12 cellular contexts compared by ENCODE assay signal in genomic region chr6:34793877-34794276, GRCh38. TPM values are rescaled to one million over a fixed set of nuclear protein-coding genes. Genes with fewer than 3 reads are reported as not detected.
DNase-seq lines count a peak whose midpoint lies in the region; ATAC-seq, FAIRE-seq and TF ChIP-seq lines count a peak whose summit lies in the region.
"Had no signal": no experiment of that assay in that cellular context is flagged by ENCODE, and none has a peak within 500 bp of the region (broad histone marks: within the 10 kb centered on the region; RNA-seq: fewer than 3 reads in every experiment).

No MANE protein-coding gene starts in this region.

- no TSS peak for BruUV-seq in K562 (replicated peaks; lab: Mats Ljungman, UMichigan)

- 95% methylated on average over 6 of the region's 6 CpGs for WGBS in K562 (ENCODE audit: insufficient coverage, low coverage, missing lambda C conversion rate)

- no peak overlapping the region for H3K4me3 ChIP-seq in MM.1S (ENCODE audit: low read length)
- peak overlapping the region; percentile 68 for H3K4me3 ChIP-seq in K562

- TF ChIP-seq EP300 in K562 (IDR thresholded peaks at IDR 0.05; ENCODE audit: low read length) = no peak

- no peak overlapping the region for H3K27ac ChIP-seq in MM.1S (ENCODE audit: low read length)
- no peak overlapping the region for H3K27ac ChIP-seq in K562 (ENCODE audit: extremely low read depth, low read depth, low read length)
- H3K27ac ChIP-seq: foreskin keratinocyte had no signal

- no peaks in the 10 kb centered on the region for H3K9me3 Mint-ChIP-seq in activated T-cell treated with anti-CD3 and anti-CD28 coated beads, Interleukin-2, amount 50 U/mL, for 72 hours
- no peaks in the 10 kb centered on the region for H3K9me3 Mint-ChIP-seq in osteocyte (ENCODE audit: unreplicated experiment)

- intact Hi-C loops in K562 (cut with micrococcal nuclease) = loop anchor here (5.0 to 10.0 kb wide), 4 partner anchors 68 to 171 kb away; partner anchors contain the start of gene ILRUN

- H3K36me3 Mint-ChIP-seq in activated T-cell treated with anti-CD3 and anti-CD28 coated beads, Interleukin-2, amount 50 U/mL, for 72 hours (ENCODE audit: insufficient read depth in 2 of 2) = peaks cover 5 to 7% of the 10 kb centered on the region in 2 donors
- no peaks in the 10 kb centered on the region for H3K36me3 Mint-ChIP-seq in osteocyte (ENCODE audit: unreplicated experiment)

- H3F3A ChIP-seq in MM.1S (ENCODE audit: insufficient read depth, low read length) = peaks cover 9% of the 10 kb centered on the region

- H3K27me3 ChIP-seq in MM.1S (replicated peaks; ENCODE audit: insufficient read depth, low read length) (no peaks in the 10 kb centered on the region), K562 (ENCODE audit: control insufficient read depth in 2 of 2, insufficient read depth in 2 of 2, low read length in 2 of 2) (no peaks in the 10 kb centered on the region)
- H3K27me3 ChIP-seq: foreskin keratinocyte had no signal

- no peaks in the 10 kb centered on the region for H3K27me3 Mint-ChIP-seq in activated T-cell treated with anti-CD3 and anti-CD28 coated beads, Interleukin-2, amount 50 U/mL, for 72 hours (ENCODE audit: low read depth)
- H3K27me3 Mint-ChIP-seq in osteocyte (ENCODE audit: unreplicated experiment) = no peaks in the 10 kb centered on the region

- ATAC-seq in activated T-cell treated with anti-CD3 and anti-CD28 coated beads, Interleukin-2, amount 50 U/mL, for 72 hours (replicated peaks in 1 of 2) = no peak
- no peak for ATAC-seq in K562
- no peak for ATAC-seq in activated CD4-positive, CD25-positive, alpha-beta regulatory T cell treated with anti-CD3 and anti-CD28 coated beads, Interleukin-2, amount 50 U/mL, for 24 hours
- ATAC-seq: foreskin keratinocyte had no signal

- no peaks in the 10 kb centered on the region for H3K9me1 ChIP-seq in K562 (ENCODE audit: control insufficient read depth, insufficient read depth, low read length)

- peaks cover 33% of the 10 kb centered on the region for H3K4me1 Mint-ChIP-seq in activated T-cell treated with anti-CD3 and anti-CD28 coated beads, Interleukin-2, amount 50 U/mL, for 72 hours (ENCODE audit: low read depth)
- H3K4me1 Mint-ChIP-seq in osteocyte (ENCODE audit: unreplicated experiment) = peaks cover 31% of the 10 kb centered on the region

- CTCF ChIA-PET in K562 (lab: Yijun Ruan, JAX; ENCODE audit: low intra/inter-chr PET ratio) = interaction anchor here (0.7 kb wide), 1 partner anchor 129 kb away, joined by 4 read pairs; no protein-coding TSS in a partner anchor

- peaks cover 67% of the 10 kb centered on the region for H3K79me2 ChIP-seq in MM.1S (ENCODE audit: low read length)
- H3K79me2 ChIP-seq in K562 (ENCODE audit: control insufficient read depth, insufficient read depth, low read length) = peaks cover 65% of the 10 kb centered on the region

- H3K9me3 ChIP-seq in MM.1S (replicated peaks; ENCODE audit: insufficient read depth, low read length) (no peaks in the 10 kb centered on the region), K562 (replicated peaks; ENCODE audit: control insufficient read depth, insufficient read depth, low read depth, low read length) (no peaks in the 10 kb centered on the region)

- TF ChIP-seq CTCF in MM.1S (IDR thresholded peaks at IDR 0.05; ENCODE audit: low read length) (no peak), K562 (IDR thresholded peaks at IDR 0.05 in 2 of 3, conservative IDR thresholded peaks at IDR 0.05 in 1 of 3; ENCODE audit: insufficient read depth in 2 of 3, low read depth in 1 of 3, low read length in 3 of 3) (no peak), osteocyte (IDR thresholded peaks at IDR 0.05) (no peak)

- DNase-seq in activated T-cell treated with anti-CD3 and anti-CD28 coated beads, Interleukin-2, amount 50 U/mL, for 72 hours = no peak
- no peak for DNase-seq in activated T-cell treated with anti-CD3 and anti-CD28 coated beads, Interleukin-2, amount 50 U/mL, for 48 hours
- DNase-seq in MM.1S (no peak), K562 (ENCODE audit: extremely low read depth in 1 of 4, low spot score in 3 of 4) (no peak), osteocyte (ENCODE audit: extremely low spot score, unreplicated experiment) (no peak), NCI-H526 treated with DMSO at 0.1 percent for 48 hours (lab: John Stamatoyannopoulos, UW) (no peak), erythroblast (lab: John Stamatoyannopoulos, UW) (no peak)
- DNase-seq: effector memory CD4-positive, alpha-beta T cell; foreskin keratinocyte; mammary epithelial cell; NK-92 treated with Interleukin-12 subunit alpha and Interleukin-12 subunit beta, amount 100 ng/mL, for 24 hours had no signal

- POLR2A ChIA-PET in K562 (lab: Yijun Ruan, JAX) = interaction anchor here (0.7 to 4.7 kb wide), 2 partner anchors 12 to 323 kb away, joined by 3 to 56 read pairs; no protein-coding TSS in a partner anchor

- H4K20me1 ChIP-seq in MM.1S (ENCODE audit: insufficient read depth, low read length) = no peaks in the 10 kb centered on the region; the same call in 1 of the 2 replicates
- no peaks in the 10 kb centered on the region for H4K20me1 ChIP-seq in K562 (replicated peaks; ENCODE audit: control insufficient read depth, insufficient read depth, low read length)

- no peaks in the 10 kb centered on the region for H3K9me2 ChIP-seq in MM.1S (replicated peaks; ENCODE audit: insufficient read depth, low read length)

- no peaks in the 10 kb centered on the region for H3K36me3 ChIP-seq in MM.1S (replicated peaks; ENCODE audit: insufficient read depth, low read length)
- H3K36me3 ChIP-seq in K562 (ENCODE audit: control insufficient read depth, insufficient read depth, low read length) = peaks cover 3% of the 10 kb centered on the region; the same call in 1 of the 3 replicates

- no peak for TF ChIP-seq RAD21 in K562 (CRISPR knock-in tag; conservative IDR thresholded peaks at IDR 0.05 in 1 of 2, IDR thresholded peaks at IDR 0.05 in 1 of 2)

- peak overlapping the region; percentile 57; the same call in 1 of the 2 replicates for H3K4me2 ChIP-seq in MM.1S (ENCODE audit: low read depth, low read length)
- H3K4me2 ChIP-seq in K562 (ENCODE audit: insufficient read depth, low read length) = peak overlapping the region; percentile 90; the same call in 1 of the 2 replicates

- no peak overlapping the region for H2AFZ ChIP-seq in MM.1S (ENCODE audit: low read length)
- H2AFZ ChIP-seq in K562 (ENCODE audit: low read depth, low read length) = no peak overlapping the region

- 0 out of 2 replicates have a peak, but pooled peaks cover 3% of the 10 kb centered on the region for H3K4me1 ChIP-seq in MM.1S (ENCODE audit: low read length)
- H3K4me1 ChIP-seq in K562 (replicated peaks in 1 of 2; ENCODE audit: control insufficient read depth in 2 of 2, insufficient read depth in 2 of 2, low read length in 2 of 2) = peaks cover 12 to 14% of the 10 kb centered on the region in 2 experiments; a peak in 3 of 5 replicates
- H3K4me1 ChIP-seq: foreskin keratinocyte had no signal

- in situ Hi-C loops in K562 (cut with MboI) = no loop called here

- peak overlapping the region; percentile 57 for H3K27ac Mint-ChIP-seq in activated T-cell treated with anti-CD3 and anti-CD28 coated beads, Interleukin-2, amount 50 U/mL, for 72 hours
- peak overlapping the region; percentile 18 for H3K27ac Mint-ChIP-seq in osteocyte (ENCODE audit: unreplicated experiment)

- FAIRE-seq in K562 (lab: Jason Lieb, UNC) = no peak

- TF ChIP-seq POLR2A in K562 (conservative IDR thresholded peaks at IDR 0.05) (no peak), erythroblast (IDR thresholded peaks at IDR 0.05; ENCODE audit: low read length) (no peak)

- H3K4me3 Mint-ChIP-seq in activated T-cell treated with anti-CD3 and anti-CD28 coated beads, Interleukin-2, amount 50 U/mL, for 72 hours = peak overlapping the region; percentile 94 to 96
- peak overlapping the region; percentile 89 for H3K4me3 Mint-ChIP-seq in osteocyte (ENCODE audit: unreplicated experiment)

- H3K9ac ChIP-seq in MM.1S (ENCODE audit: low read length) (no peak overlapping the region), K562 (ENCODE audit: insufficient read depth in 1 of 2, low read depth in 2 of 2, low read length in 2 of 2) (peak overlapping the region in 1 of 2 experiments; percentile 98; a peak in 1 of 4 replicates)

RNA-seq across cellular contexts. Expression of gene BLTP3A, which starts 2.0 kb away (rescaled TPM):
- total RNA-seq in activated T-cell treated with anti-CD3 and anti-CD28 coated beads, Interleukin-2, amount 50 U/mL, for 72 hours = 10 to 100 TPM; 22.1 to 25.3 TPM
- 63.2 and 83.7 TPM in 2 replicates for total RNA-seq in K562 (2011; cell fraction: chromatin; rRNA removed; ENCODE audit: low replicate concordance)
- 35.0 and 36.8 TPM in 2 replicates for total RNA-seq in K562 (2011; cell fraction: nucleolus; rRNA removed)
- 39.5 and 45.3 TPM in 2 replicates for total RNA-seq in K562 (2011; cell fraction: nucleoplasm; rRNA removed)
- total RNA-seq in K562 (2014; rRNA removed) (14.8 and 16.7 TPM in 2 replicates), K562 (2014; rRNA removed; fragmentation: Illumina TruSeq; extraction: Trizol) (21.5 and 24.6 TPM in 2 replicates), K562 (2015; rRNA removed; fragmentation: Illumina TruSeq; extraction: Trizol) (13.3 and 14.0 TPM in 2 replicates), K562 (2021) (30.2 and 34.6 TPM in 2 replicates), osteocyte (18.4 and 20.0 TPM in 2 replicates)
- polyA plus RNA-seq in K562 (2011; rRNA removed) (29.3 and 33.0 TPM in 2 replicates), K562 (2014; fragmentation: Illumina TruSeq; extraction: Trizol) (26.6 and 27.2 TPM in 2 replicates), K562 (2014; fragmentation: Nextera tagmentation; extraction: Ambion mirVana) (1 to 10 TPM; 7.5 to 7.7 TPM), K562 (2014; rRNA removed) (15.5 and 17.9 TPM in 2 replicates)
- 23.9 and 26.2 TPM in 2 replicates for polyA plus RNA-seq in K562 (2011; cell fraction: cytosol; rRNA removed)
- 16.4 and 18.6 TPM in 2 replicates for polyA plus RNA-seq in K562 (2011; cell fraction: nucleus; rRNA removed)
- polyA plus RNA-seq in K562 (2012) = 12.0 and 23.2 TPM in 2 replicates
- 62.1 and 71.6 TPM in 2 replicates for polyA minus RNA-seq in K562 (2011; rRNA and poly(A)+ RNA removed)
- polyA minus RNA-seq in K562 (2011; cell fraction: cytosol; rRNA and poly(A)+ RNA removed) = 38.1 and 38.5 TPM in 2 replicates
- 14.1 and 23.9 TPM in 2 replicates for polyA minus RNA-seq in K562 (2011; cell fraction: nucleus; rRNA and poly(A)+ RNA removed)

RNA-seq across cellular contexts. Expression of gene SNRPC, which starts 36.6 kb away (rescaled TPM):
- 100 to 1,000 TPM in 1 of 2 donors, 10 to 100 TPM in 1; 95.7 to 121 TPM for total RNA-seq in activated T-cell treated with anti-CD3 and anti-CD28 coated beads, Interleukin-2, amount 50 U/mL, for 72 hours
- total RNA-seq in K562 (2011; cell fraction: chromatin; rRNA removed; ENCODE audit: low replicate concordance) = 34.0 and 37.5 TPM in 2 replicates
- total RNA-seq in K562 (2011; cell fraction: nucleolus; rRNA removed) = 54.7 and 59.2 TPM in 2 replicates
- total RNA-seq in K562 (2011; cell fraction: nucleoplasm; rRNA removed) = 62.7 and 69.1 TPM in 2 replicates
- 500 and 634 TPM in 2 replicates for total RNA-seq in K562 (2014; rRNA removed)
- 430 and 439 TPM in 2 replicates for total RNA-seq in K562 (2014; rRNA removed; fragmentation: Illumina TruSeq; extraction: Trizol)
- 488 and 508 TPM in 2 replicates for total RNA-seq in K562 (2015; rRNA removed; fragmentation: Illumina TruSeq; extraction: Trizol)
- 415 and 433 TPM in 2 replicates for total RNA-seq in K562 (2021)
- polyA plus RNA-seq in K562 (2011; rRNA removed) = 495 and 598 TPM in 2 replicates
- 883 and 1,009 TPM in 2 replicates for polyA plus RNA-seq in K562 (2011; cell fraction: cytosol; rRNA removed)
- polyA plus RNA-seq in K562 (2011; cell fraction: nucleus; rRNA removed) = 165 and 174 TPM in 2 replicates
- 407 and 437 TPM in 2 replicates for polyA plus RNA-seq in K562 (2012)
- 868 and 905 TPM in 2 replicates for polyA plus RNA-seq in K562 (2014; fragmentation: Illumina TruSeq; extraction: Trizol)
- polyA plus RNA-seq in K562 (2014; fragmentation: Nextera tagmentation; extraction: Ambion mirVana) = 100 to 1,000 TPM; 697 to 889 TPM
- 808 and 854 TPM in 2 replicates for polyA plus RNA-seq in K562 (2014; rRNA removed)
- 218 and 228 TPM in 2 replicates for polyA minus RNA-seq in K562 (2011; rRNA and poly(A)+ RNA removed)
- 104 and 122 TPM in 2 replicates for polyA minus RNA-seq in K562 (2011; cell fraction: cytosol; rRNA and poly(A)+ RNA removed)
- 21.0 and 35.1 TPM in 2 replicates for polyA minus RNA-seq in K562 (2011; cell fraction: nucleus; rRNA and poly(A)+ RNA removed)
- total RNA-seq in osteocyte = 85.2 and 88.6 TPM in 2 replicates
